22 cellular contexts compared by ENCODE assay signal in genomic region chr20:57190536-57191265, GRCh38.
A peak's percentile ranks its signal among the peaks of the same experiment; 100 is the strongest.
DNase-seq lines count a peak whose midpoint lies in the region; ATAC-seq and TF ChIP-seq lines count a peak whose summit lies in the region.
"Had no signal": no experiment of that assay in that cellular context is flagged by ENCODE, and none has a peak within 500 bp of the region (broad histone marks: within the 10 kb centered on the region; RNA-seq: fewer than 3 reads in every experiment).

No MANE protein-coding gene starts in this region.

- peaks cover 0 to 9% (median 0%) of the 10 kb centered on the region in 11 experiments; a peak in 1 of 22 replicates for H4K20me1 ChIP-seq in BLaER1 treated with 17β-estradiol and CSF1 and Interleukin-3, amounts not matched to agents 10 nM and 100 nM

- H3K9me3 ChIP-seq in BLaER1 treated with 17β-estradiol and CSF1 and Interleukin-3, amounts not matched to agents 10 nM and 100 nM (replicated peaks in 1 of 11), result no peaks in the 10 kb centered on the region
- no peaks in the 10 kb centered on the region for H3K9me3 ChIP-seq in adrenal gland (replicated peaks in 1 of 3)
- H3K9me3 ChIP-seq: ovary, right lobe of liver, tibial nerve had no signal

- no peaks in the 10 kb centered on the region for H3K9me3 Mint-ChIP-seq in HFFc6
- H3K9me3 Mint-ChIP-seq: activated naive CD8-positive, alpha-beta T cell treated with anti-CD3 and anti-CD28 coated beads, Interleukin-2, amount 10 ng/mL, durations not matched to agents 7 days and 5 days; activated T-cell treated with anti-CD3 and anti-CD28 coated beads, Interleukin-2, amount 50 U/mL, for 72 hours had no signal

- H3K4me3 ChIP-seq in BLaER1 treated with 17β-estradiol and CSF1 and Interleukin-3, amounts not matched to agents 10 nM and 100 nM, result no peak overlapping the region
- H3K4me3 ChIP-seq in adrenal gland, result no peak overlapping the region
- H3K4me3 ChIP-seq: coronary artery, GM12878, hepatocyte, ovary, right lobe of liver, tibial nerve had no signal

- TF ChIP-seq CTCF in HFFc6 (IDR thresholded peaks at IDR 0.05), result no peak
- no peak for TF ChIP-seq CTCF in RWPE1 (conservative IDR thresholded peaks at IDR 0.05; ENCODE audit: low read depth)
- no peak for TF ChIP-seq CTCF in adrenal gland (IDR thresholded peaks at IDR 0.05)

- peaks cover 5% of the 10 kb centered on the region; the same call in 1 of the 2 replicates for H3K27me3 Mint-ChIP-seq in HFFc6 (ENCODE audit: insufficient read depth)
- H3K27me3 Mint-ChIP-seq: activated naive CD8-positive, alpha-beta T cell treated with anti-CD3 and anti-CD28 coated beads, Interleukin-2, amount 10 ng/mL, durations not matched to agents 7 days and 5 days had no signal

- H3K9ac ChIP-seq in BLaER1 treated with 17β-estradiol and CSF1 and Interleukin-3, amounts not matched to agents 10 nM and 100 nM, result no peak overlapping the region
- H3K9ac ChIP-seq: KMS-11 had no signal

- intact Hi-C loops in adrenal gland (cut with DNase I), result no loop called here
- intact Hi-C loops in head of caudate nucleus (cut with DNase I), result no loop called here

- H3K36me3 Mint-ChIP-seq in HFFc6 (ENCODE audit: low read depth), result no peaks in the 10 kb centered on the region; the same call in 1 of the 2 replicates
- H3K36me3 Mint-ChIP-seq: activated naive CD8-positive, alpha-beta T cell treated with anti-CD3 and anti-CD28 coated beads, Interleukin-2, amount 10 ng/mL, durations not matched to agents 7 days and 5 days had no signal

- no peak for TF ChIP-seq POLR2A in adrenal gland (IDR thresholded peaks at IDR 0.05)

- peaks cover 10 to 26% (median 20%) of the 10 kb centered on the region in 10 experiments; a peak in 19 of 20 replicates for H3K4me1 ChIP-seq in BLaER1 treated with 17β-estradiol and CSF1 and Interleukin-3, amounts not matched to agents 10 nM and 100 nM
- no peaks in the 10 kb centered on the region for H3K4me1 ChIP-seq in adrenal gland (replicated peaks in 1 of 2)
- H3K4me1 ChIP-seq: right lobe of liver, tibial nerve had no signal

- POLR2A ChIA-PET in RWPE1 (lab: Yijun Ruan, JAX; ENCODE audit: low non-redundant PET), result no interaction called here

- H3K27ac ChIP-seq in BLaER1 treated with 17β-estradiol and CSF1 and Interleukin-3, amounts not matched to agents 10 nM and 100 nM, result peak overlapping the region in 3 of 11 experiments; percentile 19 to 39 (median 31); a peak in 3 of 22 replicates
- no peak overlapping the region for H3K27ac ChIP-seq in RWPE1
- no peak overlapping the region for H3K27ac ChIP-seq in adrenal gland
- H3K27ac ChIP-seq: brain microvascular endothelial cell, coronary artery, hepatocyte, KMS-11, ovary, right lobe of liver, tibial nerve had no signal

- H3K36me3 ChIP-seq in BLaER1 treated with 17β-estradiol and CSF1 and Interleukin-3, amounts not matched to agents 10 nM and 100 nM, result no peaks in the 10 kb centered on the region
- no peaks in the 10 kb centered on the region for H3K36me3 ChIP-seq in adrenal gland (replicated peaks in 1 of 2)
- H3K36me3 ChIP-seq: brain microvascular endothelial cell, ovary, right lobe of liver had no signal

- H3K27me3 ChIP-seq in BLaER1 treated with 17β-estradiol and CSF1 and Interleukin-3, amounts not matched to agents 10 nM and 100 nM, result no peaks in the 10 kb centered on the region
- no peaks in the 10 kb centered on the region for H3K27me3 ChIP-seq in adrenal gland
- H3K27me3 ChIP-seq: brain microvascular endothelial cell, hepatocyte, ovary, right lobe of liver, tibial nerve had no signal

- peaks cover 19% of the 10 kb centered on the region for H3K4me1 Mint-ChIP-seq in HFFc6 (ENCODE audit: low read depth)
- H3K4me1 Mint-ChIP-seq: activated naive CD8-positive, alpha-beta T cell treated with anti-CD3 and anti-CD28 coated beads, Interleukin-2, amount 10 ng/mL, durations not matched to agents 7 days and 5 days had no signal

- no peak overlapping the region for H3K4me3 Mint-ChIP-seq in HFFc6
- H3K4me3 Mint-ChIP-seq: activated naive CD8-positive, alpha-beta T cell treated with anti-CD3 and anti-CD28 coated beads, Interleukin-2, amount 10 ng/mL, durations not matched to agents 7 days and 5 days; activated T-cell treated with anti-CD3 and anti-CD28 coated beads, Interleukin-2, amount 50 U/mL, for 72 hours had no signal

- CTCF ChIA-PET in RWPE1 (lab: Yijun Ruan, JAX), result interaction anchor here (1.0 kb wide), 1 partner anchor 9 kb away, joined by 3 read pairs; no protein-coding TSS in a partner anchor

- DNase-seq in HFFc6, result peak; percentile 31
- DNase-seq in RWPE1 (ENCODE audit: low spot score), result peak; percentile 74
- peak; percentile 78 for DNase-seq in kidney glomerular epithelial cell (lab: John Stamatoyannopoulos, UW)
- DNase-seq in T1000 (lab: John Stamatoyannopoulos, UW), result no peak
- no peak for DNase-seq in adrenal gland
- DNase-seq in head of caudate nucleus, result no peak
- DNase-seq: activated naive CD8-positive, alpha-beta T cell treated with anti-CD3 and anti-CD28 coated beads, Interleukin-2, amount 10 ng/mL, durations not matched to agents 7 days and 5 days; activated T-cell treated with anti-CD3 and anti-CD28 coated beads, Interleukin-2, amount 50 U/mL, for 72 hours; brain microvascular endothelial cell; GF-D8; NCI-H69; ovary; right lobe of liver had no signal

- WGBS in adrenal gland, 4 donors, result 83 to 87% (median 84%) methylated on average over 9 to 17 of the region's 17 CpGs

- ATAC-seq in HG03108 (IDR thresholded peaks at IDR 0.05; ENCODE audit: unreplicated experiment), result no peak
- ATAC-seq: activated CD4-positive, CD25-positive, alpha-beta regulatory T cell treated with anti-CD3 and anti-CD28 coated beads, Interleukin-2, amount 50 U/mL, for 24 hours; activated T-cell treated with anti-CD3 and anti-CD28 coated beads, Interleukin-2, amount 50 U/mL, for 72 hours; GM12878; SK-N-SH treated with all-trans-retinoic acid at 6 μM for 48 hours had no signal

- H3K27ac Mint-ChIP-seq in HFFc6, result no peak overlapping the region
- H3K27ac Mint-ChIP-seq: activated naive CD8-positive, alpha-beta T cell treated with anti-CD3 and anti-CD28 coated beads, Interleukin-2, amount 10 ng/mL, durations not matched to agents 7 days and 5 days; activated T-cell treated with anti-CD3 and anti-CD28 coated beads, Interleukin-2, amount 50 U/mL, for 72 hours had no signal

- peak overlapping the region; percentile 22 to 82 (median 71); a peak in 20 of 22 replicates for H3K4me2 ChIP-seq in BLaER1 treated with 17β-estradiol and CSF1 and Interleukin-3, amounts not matched to agents 10 nM and 100 nM
- H3K4me2 ChIP-seq: hepatocyte, KMS-11 had no signal

Comparison
In these comparisons a context has a peak if more than half of its experiments do, and no peak if none do; other contexts are left out.
1. DNase-seq: peak in HFFc6 (single experiment), RWPE1 (single experiment) and kidney glomerular epithelial cell (single experiment); none in T1000 (single experiment), adrenal gland (0 of 7) and head of caudate nucleus (0 of 42).